In the genomic region with DNA sequence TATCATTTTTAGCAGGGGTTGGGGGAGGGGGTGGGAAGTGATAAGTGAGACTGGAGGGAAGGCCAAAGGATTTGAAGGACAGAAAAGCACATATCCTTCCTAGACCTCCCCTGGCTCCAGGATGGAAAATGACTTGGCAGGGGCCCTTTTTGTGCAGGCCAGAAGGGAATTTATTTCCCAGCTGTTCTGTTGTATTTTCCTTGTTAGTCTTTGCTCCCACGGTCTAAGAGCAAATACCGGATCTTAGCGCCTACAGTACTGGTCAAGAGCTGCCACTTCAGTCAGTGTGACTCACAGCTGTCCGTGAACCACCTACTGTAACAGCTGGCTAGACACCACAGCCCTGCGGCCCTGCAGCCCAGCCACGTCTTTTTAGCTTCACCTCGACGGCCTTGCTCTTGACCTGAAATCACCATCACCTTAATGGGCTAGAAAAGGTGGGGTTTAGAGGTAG, we compare ENCODE assay signal across 8 cellular contexts. TPM values are rescaled to one million over a fixed set of nuclear protein-coding genes. Genes with fewer than 3 reads are reported as not detected.
DNase-seq lines count a peak whose midpoint lies in the region; ATAC-seq and TF ChIP-seq lines count a peak whose summit lies in the region.

No MANE protein-coding gene starts in this region.

- H3K27me3 ChIP-seq in thoracic aorta (replicated peaks; ENCODE audit: insufficient read depth), result no peaks in the 10 kb centered on the region

- no peaks in the 10 kb centered on the region for H3K36me3 ChIP-seq in thoracic aorta

- H3K4me1 ChIP-seq in thoracic aorta (ENCODE audit: control insufficient read depth in 1 of 2, low read depth in 2 of 2), result peaks cover 28 to 50% of the 10 kb centered on the region in 2 donors

- no peaks in the 10 kb centered on the region for H3K9me3 ChIP-seq in thoracic aorta

- DNase-seq in LHCN-M2 (ENCODE audit: low read depth) (peak; percentile 100), amniotic stem cell (lab: John Stamatoyannopoulos, UW) (peak; percentile 72), islet precursor cell (peak; percentile 94), thoracic aorta (ENCODE audit: low spot score) (peak; percentile 55), NCI-H345 (lab: John Stamatoyannopoulos, UW) (no peak), T-helper 2 cell (no peak)

- peak; percentile 93 for ATAC-seq in thoracic aorta (ENCODE audit: insufficient number of reproducible peaks, low FRiP score, low read depth)
- ATAC-seq in GM19324 (IDR thresholded peaks at IDR 0.05; ENCODE audit: low FRiP score, unreplicated experiment), result no peak
- ATAC-seq in HG02678 (IDR thresholded peaks at IDR 0.05; ENCODE audit: unreplicated experiment), result no peak

- H3K4me3 ChIP-seq in thoracic aorta, result peak overlapping the region; percentile 18

- peak; percentile 33 for TF ChIP-seq CTCF in thoracic aorta (IDR thresholded peaks at IDR 0.05)

- peak overlapping the region; percentile 81 to 83 for H3K27ac ChIP-seq in thoracic aorta

RNA-seq across cellular contexts. Expression of gene ERRFI1, which starts 51.0 kb away (rescaled TPM):
- total RNA-seq in LHCN-M2 (2014; rRNA removed), result 313 and 316 TPM in 2 replicates
- 106 TPM for polyA plus RNA-seq in LHCN-M2 (2012)
- total RNA-seq in thoracic aorta, result 100 to 1,000 TPM; 101 to 158 TPM

Comparison
In these comparisons a context has a peak if more than half of its experiments do, and no peak if none do; other contexts are left out.
1. DNase-seq: peak in LHCN-M2 (single experiment), amniotic stem cell (single experiment), islet precursor cell (single experiment) and thoracic aorta (single experiment); none in NCI-H345 (single experiment) and T-helper 2 cell (0 of 5).